In genomic region chr5:151126199-151126645, GRCh38 we compare ENCODE assay signal across 1 cellular context.
A peak's percentile ranks its signal among the peaks of the same experiment; 100 is the strongest.
TF ChIP-seq lines count a peak whose summit lies in the region.

No MANE protein-coding gene starts in this region.

TF ChIP-seq in HepG2, 621 proteins besides CTCF, POLR2A, EP300 and RAD21 (continued from another document and continues in another):
- no peak for TF ChIP-seq REST (IDR thresholded peaks at IDR 0.05; ENCODE audit: borderline replicate concordance in 1 of 2, low read depth in 1 of 2, low read length in 2 of 2)
- no peak for TF ChIP-seq ZNF30 (CRISPR knock-in tag; IDR thresholded peaks at IDR 0.05)
- no peak for TF ChIP-seq TFE3 (CRISPR knock-in tag; IDR thresholded peaks at IDR 0.05)
- peak; percentile 41; the same call in 1 of the 2 replicates for TF ChIP-seq HNF1B (CRISPR knock-in tag; IDR thresholded peaks at IDR 0.05)
- no peak for TF ChIP-seq ZNF75D (CRISPR knock-in tag; IDR thresholded peaks at IDR 0.05; ENCODE audit: borderline replicate concordance)
- TF ChIP-seq ZNF256 (CRISPR knock-in tag; conservative IDR thresholded peaks at IDR 0.05): no peak
- TF ChIP-seq ZNF512B (CRISPR knock-in tag; IDR thresholded peaks at IDR 0.05; ENCODE audit: borderline replicate concordance): no peak
- TF ChIP-seq CBFB (CRISPR knock-in tag; IDR thresholded peaks at IDR 0.05): peak; percentile 81; the same call in 1 of the 2 replicates
- TF ChIP-seq ZFP82 (CRISPR knock-in tag; IDR thresholded peaks at IDR 0.05; ENCODE audit: borderline replicate concordance): no peak
- TF ChIP-seq NR2F1 (CRISPR knock-in tag; IDR thresholded peaks at IDR 0.05): peak; percentile 93 to 97
- no peak for TF ChIP-seq ZSCAN20 (CRISPR knock-in tag; IDR thresholded peaks at IDR 0.05; ENCODE audit: borderline replicate concordance)
- TF ChIP-seq ZNF281 (CRISPR knock-in tag; IDR thresholded peaks at IDR 0.05; ENCODE audit: borderline replicate concordance): peak; percentile 55; the same call in 1 of the 2 replicates
- no peak for TF ChIP-seq BHLHE40 (IDR thresholded peaks at IDR 0.05; ENCODE audit: low read length)
- 0 out of 2 replicates have a peak, but pooled peaks have one; percentile 42 for TF ChIP-seq ZNF350 (CRISPR knock-in tag; IDR thresholded peaks at IDR 0.05; ENCODE audit: borderline replicate concordance, low read depth)
- TF ChIP-seq TGIF2 (CRISPR knock-in tag; IDR thresholded peaks at IDR 0.05): 0 out of 2 replicates have a peak, but pooled peaks have one; percentile 42
- no peak for TF ChIP-seq ZKSCAN5 (CRISPR knock-in tag; IDR thresholded peaks at IDR 0.05)
- peak; percentile 34 for TF ChIP-seq SALL1 (CRISPR knock-in tag; IDR thresholded peaks at IDR 0.05)
- TF ChIP-seq ELF3 (CRISPR knock-in tag; IDR thresholded peaks at IDR 0.05): 0 out of 2 replicates have a peak, but pooled peaks have one; percentile 36
- TF ChIP-seq THAP9 (CRISPR knock-in tag; IDR thresholded peaks at IDR 0.05; ENCODE audit: borderline replicate concordance): no peak
- TF ChIP-seq GPBP1L1 (CRISPR knock-in tag; IDR thresholded peaks at IDR 0.05): no peak
- peak; percentile 86 for TF ChIP-seq STAG1 (CRISPR knock-in tag; IDR thresholded peaks at IDR 0.05)
- no peak for TF ChIP-seq ELK4 (CRISPR knock-in tag; IDR thresholded peaks at IDR 0.05; ENCODE audit: borderline replicate concordance)
- TF ChIP-seq ZNF780A (CRISPR knock-in tag; IDR thresholded peaks at IDR 0.05): no peak
- TF ChIP-seq ZNF138 (CRISPR knock-in tag; IDR thresholded peaks at IDR 0.05; ENCODE audit: low read depth): no peak
- no peak for TF ChIP-seq E2F1 (CRISPR knock-in tag; IDR thresholded peaks at IDR 0.05)
- TF ChIP-seq BORCS8-MEF2B (CRISPR knock-in tag; IDR thresholded peaks at IDR 0.05): peak; percentile 55; the same call in 1 of the 2 replicates
- no peak for TF ChIP-seq ZNF766 (CRISPR knock-in tag; IDR thresholded peaks at IDR 0.05; ENCODE audit: borderline replicate concordance)
- TF ChIP-seq FOSL2 (CRISPR knock-in tag; IDR thresholded peaks at IDR 0.05): 0 out of 2 replicates have a peak, but pooled peaks have one; percentile 33
- TF ChIP-seq JARID2 (CRISPR knock-in tag; IDR thresholded peaks at IDR 0.05; ENCODE audit: insufficient replicate concordance): no peak
- 0 out of 2 replicates have a peak, but pooled peaks have one; percentile 22 for TF ChIP-seq NRL (CRISPR knock-in tag; IDR thresholded peaks at IDR 0.05; ENCODE audit: borderline replicate concordance)
- TF ChIP-seq MTERF4 (CRISPR knock-in tag; IDR thresholded peaks at IDR 0.05): no peak
- TF ChIP-seq SAP130 (CRISPR knock-in tag; IDR thresholded peaks at IDR 0.05; ENCODE audit: low read depth): 0 out of 2 replicates have a peak, but pooled peaks have one; percentile 15
- TF ChIP-seq HINFP (CRISPR knock-in tag; IDR thresholded peaks at IDR 0.05; ENCODE audit: low read depth): no peak
- TF ChIP-seq KLF16 (CRISPR knock-in tag; IDR thresholded peaks at IDR 0.05): no peak
